ENCODE assay signal across 33 cellular contexts in genomic region chr18:61274561-61274960, GRCh38. TPM values are rescaled to one million over a fixed set of nuclear protein-coding genes. Genes with fewer than 3 reads are reported as not detected.
"Had no signal": no experiment of that assay in that cellular context is flagged by ENCODE, and none has a peak within 500 bp of the region (broad histone marks: within the 10 kb centered on the region; RNA-seq: fewer than 3 reads in every experiment).

No MANE protein-coding gene starts in this region.

- H3K27me3 ChIP-seq: ascending aorta, cardiac muscle cell had no signal

- DNase-seq: activated CD4-positive, alpha-beta memory T cell treated with anti-CD3 and anti-CD28 coated beads, Interleukin-2, amount 10 ng/mL, durations not matched to agents 7 days and 5 days; activated CD4-positive, alpha-beta T cell treated with anti-CD3 and anti-CD28 coated beads for 1 hour; activated CD4-positive, alpha-beta T cell treated with anti-CD3 and anti-CD28 coated beads for 48 hours; activated CD4-positive, CD25-positive, alpha-beta regulatory T cell; activated CD8-positive, alpha-beta memory T cell treated with anti-CD3 and anti-CD28 coated beads for 24 hours; activated CD8-positive, alpha-beta memory T cell treated with anti-CD3 and anti-CD28 coated beads, Interleukin-2, amount 10 ng/mL, durations not matched to agents 7 days and 5 days; activated CD8-positive, alpha-beta memory T cell treated with anti-CD3 and anti-CD28 coated beads, Interleukin-2, amount 50 U/mL, for 48 hours; activated effector memory CD4-positive, alpha-beta T cell treated with Interleukin-2 at 50 U/mL for 16 hours; activated naive CD4-positive, alpha-beta T cell treated with anti-CD3 and anti-CD28 coated beads, Interleukin-2, amount 10 ng/mL, durations not matched to agents 7 days and 5 days; activated naive CD8-positive, alpha-beta T cell treated with anti-CD3 and anti-CD28 coated beads for 36 hours; activated T-cell treated with anti-CD3 and anti-CD28 coated beads, Interleukin-2, amount 50 U/mL, for 48 hours; amygdala; Karpas-422; KBM-7; NCI-H1105; NCI-H1417 treated with DMSO at 0.1 percent for 48 hours; NCI-H187 treated with DMSO at 0.1 percent for 48 hours; NCI-H2081; NCI-H345; NCI-H526; NCI-H748 treated with DMSO at 0.1 percent for 48 hours; NK-92 treated with Interleukin-12 subunit alpha and Interleukin-12 subunit beta, amount 100 ng/mL, for 24 hours; OCI-M1; Right ventricle myocardium superior; SW 1271; T-helper 1 cell; T-helper 2 cell; T-helper 9 cell had no signal

- ATAC-seq: activated CD8-positive, alpha-beta memory T cell treated with anti-CD3 and anti-CD28 coated beads, Interleukin-2, amount 10 ng/mL, durations not matched to agents 7 days and 5 days had no signal

- H3K9me3 Mint-ChIP-seq: activated naive CD8-positive, alpha-beta T cell treated with anti-CD3 and anti-CD28 coated beads for 36 hours had no signal

- H3K4me1 Mint-ChIP-seq: activated CD4-positive, alpha-beta memory T cell treated with anti-CD3 and anti-CD28 coated beads, Interleukin-2, amount 10 ng/mL, durations not matched to agents 7 days and 5 days; activated CD8-positive, alpha-beta memory T cell treated with anti-CD3 and anti-CD28 coated beads, Interleukin-2, amount 10 ng/mL, durations not matched to agents 7 days and 5 days; activated naive CD4-positive, alpha-beta T cell treated with anti-CD3 and anti-CD28 coated beads, Interleukin-2, amount 10 ng/mL, durations not matched to agents 7 days and 5 days; activated naive CD8-positive, alpha-beta T cell treated with anti-CD3 and anti-CD28 coated beads for 36 hours had no signal

- H3K27me3 Mint-ChIP-seq: activated CD4-positive, alpha-beta memory T cell treated with anti-CD3 and anti-CD28 coated beads, Interleukin-2, amount 10 ng/mL, durations not matched to agents 7 days and 5 days; activated CD8-positive, alpha-beta memory T cell treated with anti-CD3 and anti-CD28 coated beads, Interleukin-2, amount 10 ng/mL, durations not matched to agents 7 days and 5 days; activated naive CD4-positive, alpha-beta T cell treated with anti-CD3 and anti-CD28 coated beads, Interleukin-2, amount 10 ng/mL, durations not matched to agents 7 days and 5 days; activated naive CD8-positive, alpha-beta T cell treated with anti-CD3 and anti-CD28 coated beads for 36 hours had no signal

- H3K4me1 ChIP-seq: ascending aorta had no signal

- H3K4me3 Mint-ChIP-seq: activated CD4-positive, alpha-beta memory T cell treated with anti-CD3 and anti-CD28 coated beads, Interleukin-2, amount 10 ng/mL, durations not matched to agents 7 days and 5 days; activated CD8-positive, alpha-beta memory T cell treated with anti-CD3 and anti-CD28 coated beads, Interleukin-2, amount 10 ng/mL, durations not matched to agents 7 days and 5 days; activated naive CD4-positive, alpha-beta T cell treated with anti-CD3 and anti-CD28 coated beads, Interleukin-2, amount 10 ng/mL, durations not matched to agents 7 days and 5 days; activated naive CD8-positive, alpha-beta T cell treated with anti-CD3 and anti-CD28 coated beads for 36 hours had no signal

- H3K9me3 ChIP-seq: ascending aorta had no signal

- H3K4me3 ChIP-seq: ascending aorta, cardiac muscle cell had no signal

- H3K27ac ChIP-seq: ascending aorta, cardiac muscle cell, VCaP had no signal

- H3K27ac Mint-ChIP-seq: activated CD4-positive, alpha-beta memory T cell treated with anti-CD3 and anti-CD28 coated beads, Interleukin-2, amount 10 ng/mL, durations not matched to agents 7 days and 5 days; activated CD8-positive, alpha-beta memory T cell treated with anti-CD3 and anti-CD28 coated beads, Interleukin-2, amount 10 ng/mL, durations not matched to agents 7 days and 5 days; activated naive CD4-positive, alpha-beta T cell treated with anti-CD3 and anti-CD28 coated beads, Interleukin-2, amount 10 ng/mL, durations not matched to agents 7 days and 5 days; activated naive CD8-positive, alpha-beta T cell treated with anti-CD3 and anti-CD28 coated beads for 36 hours had no signal

- H3K36me3 Mint-ChIP-seq: activated CD8-positive, alpha-beta memory T cell treated with anti-CD3 and anti-CD28 coated beads, Interleukin-2, amount 10 ng/mL, durations not matched to agents 7 days and 5 days; activated naive CD4-positive, alpha-beta T cell treated with anti-CD3 and anti-CD28 coated beads, Interleukin-2, amount 10 ng/mL, durations not matched to agents 7 days and 5 days; activated naive CD8-positive, alpha-beta T cell treated with anti-CD3 and anti-CD28 coated beads for 36 hours had no signal

- H3K36me3 ChIP-seq: ascending aorta, cardiac muscle cell had no signal

RNA-seq across cellular contexts. Expression of gene CDH20, which starts 58.7 kb away (rescaled TPM):
- total RNA-seq: activated CD4-positive, alpha-beta memory T cell treated with anti-CD3 and anti-CD28 coated beads, Interleukin-2, amount 10 ng/mL, durations not matched to agents 7 days and 5 days; ascending aorta; cardiac muscle cell; MCF 10A; NCI-H460 had no signal
- polyA plus RNA-seq: cardiac muscle cell had no signal
